In the genomic region with DNA sequence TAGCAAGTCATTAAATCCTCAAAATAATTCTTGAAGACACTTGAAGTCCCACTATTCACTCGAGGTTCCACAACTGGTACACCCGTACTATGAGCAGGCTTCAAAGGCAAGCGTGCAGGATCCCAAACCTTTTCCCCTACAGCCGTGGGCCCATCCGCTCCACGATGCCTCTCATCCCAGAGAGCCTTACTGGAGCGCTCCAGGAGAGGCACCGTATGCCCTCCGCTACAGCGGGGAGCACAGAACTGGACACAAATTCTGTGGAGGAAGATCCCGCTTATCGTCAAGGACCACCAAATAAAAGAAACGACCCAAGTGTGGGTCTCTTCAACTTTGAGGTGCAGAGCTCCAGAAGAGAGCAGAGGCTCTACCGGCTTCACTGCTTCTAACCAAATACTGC, we compare ENCODE assay signal across 7 cellular contexts. TPM values are rescaled to one million over a fixed set of nuclear protein-coding genes. Genes with fewer than 3 reads are reported as not detected.
DNase-seq lines count a peak whose midpoint lies in the region; ATAC-seq and TF ChIP-seq lines count a peak whose summit lies in the region.

No MANE protein-coding gene starts in this region.

- peak overlapping the region; percentile 79 to 92 for H3K9ac ChIP-seq in stomach smooth muscle (ENCODE audit: low read length in 2 of 2)

- H3K4me3 ChIP-seq in iPS-18c (ENCODE audit: insufficient read depth, low read depth, low read length) (peak overlapping the region; percentile 96), stomach smooth muscle (ENCODE audit: low read length in 2 of 2) (peak overlapping the region; percentile 90 to 100)

- peak overlapping the region; percentile 53 for H3K27ac ChIP-seq in stomach smooth muscle (ENCODE audit: low read length)

- intact Hi-C loops in activated T-helper 2 cell treated with anti-CD3 and anti-CD28 coated beads, Interferon-gamma antibody, Interleukin-2, Interleukin-4, amounts not matched to agents 10 μg/mL and 5 μg/mL and 100 μg/mL, durations not matched to agents 14 hours and 24 hours and 36 hours (cut with micrococcal nuclease): loop anchor here (5.0 kb wide), 1 partner anchor 181 kb away; a partner anchor contains a TSS

- peaks cover 30 to 31% of the 10 kb centered on the region in 2 donors for H3K36me3 ChIP-seq in stomach smooth muscle (ENCODE audit: control insufficient read depth in 2 of 2, insufficient read depth in 2 of 2, low read length in 2 of 2)

- H3K27ac Mint-ChIP-seq in HFFc6: peak overlapping the region; percentile 93
- H3K27ac Mint-ChIP-seq in activated T-helper 2 cell treated with anti-CD3 and anti-CD28 coated beads, Interferon-gamma antibody, Interleukin-2, Interleukin-4, amounts not matched to agents 10 μg/mL and 5 μg/mL and 100 μg/mL, durations not matched to agents 14 hours and 24 hours and 36 hours: peak overlapping the region; percentile 92

- H3K9me3 ChIP-seq in iPS-18c (ENCODE audit: control insufficient read depth, insufficient read depth, low read length) (no peaks in the 10 kb centered on the region), stomach smooth muscle (ENCODE audit: control insufficient read depth in 2 of 2, low read length in 2 of 2) (no peaks in the 10 kb centered on the region)

- peaks cover 34% of the 10 kb centered on the region for H3K36me3 Mint-ChIP-seq in HFFc6 (ENCODE audit: low read depth)
- H3K36me3 Mint-ChIP-seq in activated T-helper 2 cell treated with anti-CD3 and anti-CD28 coated beads, Interferon-gamma antibody, Interleukin-2, Interleukin-4, amounts not matched to agents 10 μg/mL and 5 μg/mL and 100 μg/mL, durations not matched to agents 14 hours and 24 hours and 36 hours (ENCODE audit: low read depth): peaks cover 46% of the 10 kb centered on the region

- H3K4me1 ChIP-seq in stomach smooth muscle (ENCODE audit: control insufficient read depth, insufficient read depth, low read length): peaks cover 20% of the 10 kb centered on the region

- no peak for DNase-seq in HFFc6
- DNase-seq in activated T-helper 2 cell treated with anti-CD3 and anti-CD28 coated beads, Interferon-gamma antibody, Interleukin-2, Interleukin-4, amounts not matched to agents 10 μg/mL and 5 μg/mL and 100 μg/mL, durations not matched to agents 14 hours and 24 hours and 36 hours (ENCODE audit: low spot score): no peak
- DNase-seq in activated gamma-delta T cell (lab: John Stamatoyannopoulos, UW): no peak
- no peak for DNase-seq in NCI-H2196 (lab: John Stamatoyannopoulos, UW; ENCODE audit: unreplicated experiment)

- TF ChIP-seq CTCF in HFFc6 (IDR thresholded peaks at IDR 0.05): no peak

- H3K27me3 ChIP-seq in stomach smooth muscle (ENCODE audit: control insufficient read depth in 1 of 2, insufficient read depth in 2 of 2, low read length in 2 of 2): no peaks in the 10 kb centered on the region

- H3K27me3 Mint-ChIP-seq in HFFc6 (ENCODE audit: insufficient read depth): peaks cover 5% of the 10 kb centered on the region
- no peaks in the 10 kb centered on the region for H3K27me3 Mint-ChIP-seq in activated T-helper 2 cell treated with anti-CD3 and anti-CD28 coated beads, Interferon-gamma antibody, Interleukin-2, Interleukin-4, amounts not matched to agents 10 μg/mL and 5 μg/mL and 100 μg/mL, durations not matched to agents 14 hours and 24 hours and 36 hours (ENCODE audit: low read depth)

- no peak for ATAC-seq in HG03135 (IDR thresholded peaks at IDR 0.05; ENCODE audit: unreplicated experiment)

- no peaks in the 10 kb centered on the region for H3K9me3 Mint-ChIP-seq in HFFc6
- no peaks in the 10 kb centered on the region for H3K9me3 Mint-ChIP-seq in activated T-helper 2 cell treated with anti-CD3 and anti-CD28 coated beads, Interferon-gamma antibody, Interleukin-2, Interleukin-4, amounts not matched to agents 10 μg/mL and 5 μg/mL and 100 μg/mL, durations not matched to agents 14 hours and 24 hours and 36 hours

- peaks cover 23% of the 10 kb centered on the region for H3K4me1 Mint-ChIP-seq in HFFc6 (ENCODE audit: low read depth)
- H3K4me1 Mint-ChIP-seq in activated T-helper 2 cell treated with anti-CD3 and anti-CD28 coated beads, Interferon-gamma antibody, Interleukin-2, Interleukin-4, amounts not matched to agents 10 μg/mL and 5 μg/mL and 100 μg/mL, durations not matched to agents 14 hours and 24 hours and 36 hours (ENCODE audit: low read depth): peaks cover 21% of the 10 kb centered on the region

- peak overlapping the region; percentile 93 for H3K4me3 Mint-ChIP-seq in HFFc6
- peak overlapping the region; percentile 98 for H3K4me3 Mint-ChIP-seq in activated T-helper 2 cell treated with anti-CD3 and anti-CD28 coated beads, Interferon-gamma antibody, Interleukin-2, Interleukin-4, amounts not matched to agents 10 μg/mL and 5 μg/mL and 100 μg/mL, durations not matched to agents 14 hours and 24 hours and 36 hours (ENCODE audit: low read depth)

RNA-seq across cellular contexts. Expression of a gene that starts 0.5 kb away (rescaled TPM):
- 10 to 100 TPM; 57.9 to 69.2 (median 62.2) TPM for total RNA-seq in HFFc6 (2021; fragmentation: NEBNext Ultra II Directional; extraction: Animal tissue kit (Norgen Biotek cat#: 25700))
- 61.9 and 65.3 TPM in 2 replicates for total RNA-seq in activated T-helper 2 cell treated with anti-CD3 and anti-CD28 coated beads, Interferon-gamma antibody, Interleukin-2, Interleukin-4, amounts not matched to agents 10 μg/mL and 5 μg/mL and 100 μg/mL, durations not matched to agents 14 hours and 24 hours and 36 hours

RNA-seq across cellular contexts. Expression of a gene that starts 25.8 kb away (rescaled TPM):
- total RNA-seq in HFFc6 (2021; fragmentation: NEBNext Ultra II Directional; extraction: Animal tissue kit (Norgen Biotek cat#: 25700)): under 1 TPM; 0.28 to 0.81 (median 0.53) TPM
- total RNA-seq in activated T-helper 2 cell treated with anti-CD3 and anti-CD28 coated beads, Interferon-gamma antibody, Interleukin-2, Interleukin-4, amounts not matched to agents 10 μg/mL and 5 μg/mL and 100 μg/mL, durations not matched to agents 14 hours and 24 hours and 36 hours: 2.1 TPM in 2 replicates

RNA-seq across cellular contexts. Expression of a gene that starts 50.8 kb away (rescaled TPM):
- 1 to 10 TPM; 5.1 to 9.9 (median 8.0) TPM for total RNA-seq in HFFc6 (2021; fragmentation: NEBNext Ultra II Directional; extraction: Animal tissue kit (Norgen Biotek cat#: 25700))
- total RNA-seq in activated T-helper 2 cell treated with anti-CD3 and anti-CD28 coated beads, Interferon-gamma antibody, Interleukin-2, Interleukin-4, amounts not matched to agents 10 μg/mL and 5 μg/mL and 100 μg/mL, durations not matched to agents 14 hours and 24 hours and 36 hours: 1.6 and 2.6 TPM in 2 replicates
